Comparison of ENCODE assay signal across 8 cellular contexts in the genomic region with DNA sequence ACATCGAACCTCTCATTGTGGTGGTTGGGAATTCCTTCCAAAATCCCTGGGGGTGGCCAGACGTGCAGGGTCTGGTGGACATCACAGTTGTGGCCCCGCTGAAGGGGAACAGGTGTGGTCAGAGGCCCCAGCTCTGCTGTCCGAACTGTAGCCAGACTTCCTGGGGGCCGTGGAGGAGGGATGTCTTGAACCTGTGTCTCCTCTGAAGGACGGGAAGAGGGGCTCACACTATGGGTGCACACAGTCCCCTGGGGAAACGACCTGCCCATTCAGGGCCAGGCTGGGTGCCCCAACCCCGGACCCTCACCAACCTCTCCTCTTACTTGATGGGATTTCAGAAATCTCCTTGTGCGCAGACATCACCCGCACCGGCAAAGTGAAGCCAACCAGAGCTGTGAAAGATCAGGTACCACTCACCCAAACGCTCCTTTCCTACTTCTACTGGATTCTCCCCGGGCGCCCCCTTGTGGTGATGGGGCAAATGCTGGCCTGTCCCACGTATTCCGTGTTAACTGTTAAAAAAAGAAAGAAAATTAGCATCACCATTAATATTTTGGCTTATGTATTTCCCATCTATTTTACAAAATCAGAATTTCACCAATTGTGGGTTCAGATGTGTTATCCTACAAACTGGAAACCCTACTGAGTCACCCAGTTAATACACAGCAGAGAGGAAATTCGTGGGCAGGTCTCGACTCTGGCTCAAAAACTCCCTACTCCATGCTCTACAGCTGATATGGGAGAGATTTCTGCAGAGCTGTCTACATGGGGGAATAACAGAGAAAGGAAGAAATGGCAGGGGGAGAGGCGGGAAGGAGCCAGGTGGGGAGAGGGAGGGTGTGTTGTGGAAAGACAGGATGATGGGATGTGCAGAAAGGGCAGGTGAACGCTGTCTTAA. TPM values are rescaled to one million over a fixed set of nuclear protein-coding genes. Genes with fewer than 3 reads are reported as not detected.
A peak's percentile ranks its signal among the peaks of the same experiment; 100 is the strongest.
DNase-seq lines count a peak whose midpoint lies in the region; ATAC-seq, FAIRE-seq and TF ChIP-seq lines count a peak whose summit lies in the region.

No MANE protein-coding gene starts in this region.

- no peaks in the 10 kb centered on the region for H3K9me3 ChIP-seq in Peyer's patch
- peaks cover 0 to 14% (median 0%) of the 10 kb centered on the region in 3 donors for H3K9me3 ChIP-seq in gastroesophageal sphincter
- H3K9me3 ChIP-seq in pancreas = no peaks in the 10 kb centered on the region
- no peaks in the 10 kb centered on the region for H3K9me3 ChIP-seq in upper lobe of left lung

- H3K27me3 ChIP-seq in Peyer's patch (no peaks in the 10 kb centered on the region), gastroesophageal sphincter (peaks cover 83% of the 10 kb centered on the region), pancreas (no peaks in the 10 kb centered on the region), upper lobe of left lung (no peaks in the 10 kb centered on the region)

- TF ChIP-seq CTCF in Peyer's patch (IDR thresholded peaks at IDR 0.05) (peak; percentile 32 to 76 (median 66)), gastroesophageal sphincter (IDR thresholded peaks at IDR 0.05) (peak in 3 of 4 experiments; percentile 32 to 62 (median 33)), pancreas (IDR thresholded peaks at IDR 0.05) (peak; percentile 52 to 89 (median 72)), upper lobe of left lung (IDR thresholded peaks at IDR 0.05) (peak; percentile 38 to 72 (median 58))

- intact Hi-C loops in pancreas (cut with DNase I) = loop anchor here in 2 of 3 donors (5.0 to 10.0 kb wide), 2 partner anchors 211 to 214 kb away; no protein-coding TSS in a partner anchor

- WGBS in gastroesophageal sphincter (ENCODE audit: low coverage in 1 of 2), 2 donors = 16 to 22% methylated on average over 9 to 13 of the region's 20 CpGs
- WGBS in pancreas, 2 donors = 25 to 28% methylated on average over 20 of the region's 20 CpGs
- 31 to 32% methylated on average over 9 to 20 of the region's 20 CpGs for WGBS in upper lobe of left lung, 2 donors

- TF ChIP-seq EP300 in gastroesophageal sphincter (IDR thresholded peaks at IDR 0.05) (no peak), upper lobe of left lung (IDR thresholded peaks at IDR 0.05) (no peak)

- FAIRE-seq in pancreas (lab: Jason Lieb, UNC) = no peak

- DNase-seq in COR-L47 (lab: John Stamatoyannopoulos, UW) = peak; percentile 57
- peak in 57 of 76 experiments; percentile 1 to 73 (median 27) for DNase-seq in HUDEP-2 (lab: John Stamatoyannopoulos, UW; ENCODE audit: unreplicated experiment in 76 of 76)
- DNase-seq in Peyer's patch = peak; percentile 51 to 85 (median 83)
- peak; percentile 15 to 29 for DNase-seq in activated T-helper 1 cell treated with anti-CD3 and anti-CD28 coated beads, Interleukin-2, amount 50 U/mL, for 16 hours (ENCODE audit: low read depth in 1 of 2, low spot score in 1 of 2)
- DNase-seq in pancreas = peak; percentile 36 to 91 (median 73)
- DNase-seq in upper lobe of left lung = peak in 1 of 2 donors; percentile 50

- ATAC-seq in gastroesophageal sphincter = no peak
- ATAC-seq in pancreas = peak; percentile 56 to 85 (median 80)
- ATAC-seq in upper lobe of left lung (ENCODE audit: low FRiP score in 2 of 2) = peak; percentile 41 to 63
- no peak for ATAC-seq in GM21381 (IDR thresholded peaks at IDR 0.05; ENCODE audit: unreplicated experiment)

- H3K4me1 ChIP-seq in Peyer's patch = no peaks in the 10 kb centered on the region
- no peaks in the 10 kb centered on the region for H3K4me1 ChIP-seq in gastroesophageal sphincter
- H3K4me1 ChIP-seq in pancreas = no peaks in the 10 kb centered on the region
- no peaks in the 10 kb centered on the region for H3K4me1 ChIP-seq in upper lobe of left lung

- no peaks in the 10 kb centered on the region for H3K36me3 ChIP-seq in Peyer's patch
- H3K36me3 ChIP-seq in gastroesophageal sphincter = no peaks in the 10 kb centered on the region
- no peaks in the 10 kb centered on the region for H3K36me3 ChIP-seq in pancreas
- no peaks in the 10 kb centered on the region for H3K36me3 ChIP-seq in upper lobe of left lung

- H3K4me3 ChIP-seq in Peyer's patch (no peak overlapping the region), gastroesophageal sphincter (no peak overlapping the region), pancreas (no peak overlapping the region), upper lobe of left lung (no peak overlapping the region)

- TF ChIP-seq POLR2A in Peyer's patch (IDR thresholded peaks at IDR 0.05) (no peak), gastroesophageal sphincter (IDR thresholded peaks at IDR 0.05) (no peak), upper lobe of left lung (IDR thresholded peaks at IDR 0.05) (no peak)

- H3K27ac ChIP-seq in Peyer's patch = no peak overlapping the region
- H3K27ac ChIP-seq in gastroesophageal sphincter = no peak overlapping the region
- H3K27ac ChIP-seq in pancreas = no peak overlapping the region
- no peak overlapping the region for H3K27ac ChIP-seq in upper lobe of left lung

RNA-seq across cellular contexts. Expression of a gene that starts 28.1 kb away (rescaled TPM):
- not detected for total RNA-seq in Peyer's patch
- total RNA-seq in gastroesophageal sphincter = 1 to 10 TPM in 1 of 4 donors, not detected in 3; 1.6 TPM
- total RNA-seq in pancreas = under 1 TPM in 3 of 6 donors, not detected in 3; 0.06 to 0.83 (median 0.75) TPM
- under 1 TPM in 1 of 2 donors, not detected in 1; 0.12 TPM for polyA plus RNA-seq in pancreas
- total RNA-seq in upper lobe of left lung = 10 to 100 TPM in 1 of 6 donors, 1 to 10 TPM in 5; 2.7 to 32.3 (median 9.0) TPM

RNA-seq across cellular contexts. Expression of a gene that starts 35.9 kb away (rescaled TPM):
- total RNA-seq in Peyer's patch (not detected), gastroesophageal sphincter (not detected), pancreas (not detected), upper lobe of left lung (not detected)
- polyA plus RNA-seq in pancreas = not detected

Comparison
In these comparisons a context has a peak if more than half of its experiments do, and no peak if none do; other contexts are left out.
1. ATAC-seq: peak in pancreas (4 of 4) and upper lobe of left lung (2 of 2); none in gastroesophageal sphincter (single experiment) and GM21381 (single experiment).
2. Peak in every context shown above with its lines, with median percentiles within 50 percentile points of each other: CTCF ChIP-seq.